Comparison of ENCODE assay signal across 31 cellular contexts in the genomic region with DNA sequence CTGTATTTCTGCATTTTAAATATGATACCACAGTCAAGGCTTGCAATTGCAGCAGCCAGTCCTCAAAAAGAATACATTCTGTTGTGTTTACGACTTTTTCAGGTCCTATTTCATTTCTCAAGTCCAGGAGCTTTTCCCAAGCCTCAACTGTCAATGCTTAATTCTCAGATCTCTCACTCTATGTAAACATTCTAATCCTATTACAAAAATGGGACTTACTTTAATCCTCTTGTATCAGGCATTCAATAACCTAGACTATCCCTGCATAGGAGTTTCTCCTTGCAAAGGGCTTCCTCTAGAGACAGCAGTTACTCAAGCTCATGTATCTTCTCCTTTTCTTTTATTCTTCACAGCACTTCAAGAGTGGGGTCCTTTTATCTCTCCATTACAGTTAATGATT.
"Had no signal": no experiment of that assay in that cellular context is flagged by ENCODE, and none has a peak within 500 bp of the region (broad histone marks: within the 10 kb centered on the region; RNA-seq: fewer than 3 reads in every experiment).

No MANE protein-coding gene starts in this region.

- H3K27me3 ChIP-seq: adrenal gland, body of pancreas, breast epithelium had no signal

- H3K36me3 ChIP-seq: adrenal gland, breast epithelium had no signal

- H3K4me3 ChIP-seq: adrenal gland, body of pancreas, breast epithelium had no signal

- H3K27ac ChIP-seq: adrenal gland, body of pancreas, breast epithelium, KMS-11, RWPE1 had no signal

- H3K36me3 Mint-ChIP-seq: activated naive CD4-positive, alpha-beta T cell treated with anti-CD3 and anti-CD28 coated beads, Interleukin-2, amount 50 U/mL, for 24 hours had no signal

- ATAC-seq: activated CD8-positive, alpha-beta T cell treated with anti-CD3 and anti-CD28 coated beads for 36 hours; body of pancreas; PC-3; Right ventricle myocardium inferior had no signal

- H3K27ac Mint-ChIP-seq: activated CD4-positive, alpha-beta T cell treated with anti-CD3 and anti-CD28 coated beads, Interleukin-2, amount 10 ng/mL, durations not matched to agents 24 days and 14 days; activated CD8-positive, alpha-beta T cell treated with anti-CD3 and anti-CD28 coated beads for 36 hours; activated naive CD4-positive, alpha-beta T cell treated with anti-CD3 and anti-CD28 coated beads, Interleukin-2, amount 50 U/mL, for 24 hours; activated T-cell treated with anti-CD3 and anti-CD28 coated beads, Interleukin-2, amount 50 U/mL, for 24 hours; activated T-helper 2 cell treated with anti-CD3 and anti-CD28 coated beads, Interferon-gamma antibody, Interleukin-2, Interleukin-4, amounts not matched to agents 10 μg/mL and 5 μg/mL and 100 μg/mL, durations not matched to agents 14 hours and 24 hours and 36 hours had no signal

- DNase-seq: activated CD4-positive, alpha-beta T cell treated with anti-CD3 and anti-CD28 coated beads, Interleukin-2, amount 10 ng/mL, durations not matched to agents 24 days and 14 days; activated CD4-positive, alpha-beta T cell treated with anti-CD3 and anti-CD28 coated beads, Interleukin-2, amount 50 U/mL, for 4 hours; activated CD8-positive, alpha-beta T cell treated with anti-CD3 and anti-CD28 coated beads for 36 hours; activated gamma-delta T cell; activated naive CD4-positive, alpha-beta T cell treated with Interleukin-2 at 50 U/mL for 16 hours; activated T-cell treated with anti-CD3 and anti-CD28 coated beads, Interleukin-2, amount 50 U/mL, for 24 hours; adrenal gland; body of pancreas; MM.1S; MV-4-11; NCI-H1092 treated with DMSO at 0.1 percent for 48 hours; NCI-H146; NCI-H187; NCI-H2029 treated with DMSO at 0.1 percent for 48 hours; NCI-H2171; NCI-H510A; NK-92 treated with Interleukin-12 subunit alpha and Interleukin-12 subunit beta, amount 100 ng/mL, for 24 hours; PC-3; SIG-M5; SW 1271; T-helper 1 cell; T-helper 2 cell; T-helper 9 cell had no signal

- H3K4me1 ChIP-seq: adrenal gland, body of pancreas, breast epithelium had no signal

- FAIRE-seq: astrocyte, RCC 7860 had no signal

- H3K4me1 Mint-ChIP-seq: activated CD4-positive, alpha-beta T cell treated with anti-CD3 and anti-CD28 coated beads, Interleukin-2, amount 10 ng/mL, durations not matched to agents 24 days and 14 days; activated naive CD4-positive, alpha-beta T cell treated with anti-CD3 and anti-CD28 coated beads, Interleukin-2, amount 50 U/mL, for 24 hours had no signal

- H3K4me2 ChIP-seq: KMS-11 had no signal

- H3K4me3 Mint-ChIP-seq: activated CD4-positive, alpha-beta T cell treated with anti-CD3 and anti-CD28 coated beads, Interleukin-2, amount 10 ng/mL, durations not matched to agents 24 days and 14 days; activated CD8-positive, alpha-beta T cell treated with anti-CD3 and anti-CD28 coated beads for 36 hours; activated naive CD4-positive, alpha-beta T cell treated with anti-CD3 and anti-CD28 coated beads, Interleukin-2, amount 50 U/mL, for 24 hours; activated T-cell treated with anti-CD3 and anti-CD28 coated beads, Interleukin-2, amount 50 U/mL, for 24 hours had no signal

- H3K27me3 Mint-ChIP-seq: activated CD4-positive, alpha-beta T cell treated with anti-CD3 and anti-CD28 coated beads, Interleukin-2, amount 10 ng/mL, durations not matched to agents 24 days and 14 days; activated CD8-positive, alpha-beta T cell treated with anti-CD3 and anti-CD28 coated beads for 36 hours; activated naive CD4-positive, alpha-beta T cell treated with anti-CD3 and anti-CD28 coated beads, Interleukin-2, amount 50 U/mL, for 24 hours; activated T-cell treated with anti-CD3 and anti-CD28 coated beads, Interleukin-2, amount 50 U/mL, for 24 hours had no signal

- H3K9me3 ChIP-seq: adrenal gland, body of pancreas, breast epithelium had no signal
